16 cellular contexts compared by ENCODE assay signal in the genomic region with DNA sequence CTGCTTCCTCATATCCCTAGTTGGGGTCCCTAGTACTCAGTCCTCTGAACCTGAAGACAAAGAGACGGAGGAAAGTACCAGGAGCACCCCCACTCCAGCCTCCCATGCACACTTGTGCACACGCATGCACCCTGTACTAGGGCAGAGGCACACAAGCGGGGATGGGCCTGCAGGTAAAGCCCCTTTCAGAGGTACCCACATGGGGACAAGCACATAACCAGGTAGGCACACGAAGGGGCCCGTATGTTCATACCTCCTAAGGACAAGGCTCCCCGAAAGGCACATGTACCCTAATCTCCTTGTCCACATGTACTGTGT. TPM values are rescaled to one million over a fixed set of nuclear protein-coding genes. Genes with fewer than 3 reads are reported as not detected.
DNase-seq lines count a peak whose midpoint lies in the region; ATAC-seq, FAIRE-seq and TF ChIP-seq lines count a peak whose summit lies in the region.
"Had no signal": no experiment of that assay in that cellular context is flagged by ENCODE, and none has a peak within 500 bp of the region (broad histone marks: within the 10 kb centered on the region; RNA-seq: fewer than 3 reads in every experiment).

No MANE protein-coding gene starts in this region.

- no peak overlapping the region for H3K4ac ChIP-seq in trophoblast cell (ENCODE audit: low read depth, low read length)

- no peak overlapping the region for H2BK5ac ChIP-seq in trophoblast cell (ENCODE audit: low read depth, low read length, poor library complexity)

- H3K27me3 Mint-ChIP-seq in CD4-positive, alpha-beta memory T cell: peaks cover 31 to 48% of the 10 kb centered on the region in 2 donors
- peaks cover 38 to 45% of the 10 kb centered on the region in 2 donors for H3K27me3 Mint-ChIP-seq in natural killer cell treated with Interleukin-12 subunit alpha and Interleukin-12 subunit beta and Interleukin-15 and Interleukin-18, amount 100 ng/mL, for 72 hours

- peaks cover 7% of the 10 kb centered on the region for H3K4me1 ChIP-seq in CD4-positive, alpha-beta memory T cell (ENCODE audit: insufficient read depth, low read length)
- H3K4me1 ChIP-seq in HUES64 (ENCODE audit: insufficient read depth, low read length) (peaks cover 13% of the 10 kb centered on the region), K562 (replicated peaks in 1 of 2; ENCODE audit: control insufficient read depth in 2 of 2, insufficient read depth in 2 of 2, low read length in 2 of 2) (peaks cover 0 to 30% of the 10 kb centered on the region in 2 experiments; a peak in 2 of 5 replicates), trophoblast cell (ENCODE audit: control insufficient read depth in 1 of 2, insufficient read depth in 2 of 2, low read length in 2 of 2) (no peaks in the 10 kb centered on the region)

- H2AFZ ChIP-seq in K562 (ENCODE audit: low read depth, low read length) (no peak overlapping the region), trophoblast cell (ENCODE audit: insufficient read depth, low read length, poor library complexity) (no peak overlapping the region)
- H2AFZ ChIP-seq: GM23248 had no signal

- no peak overlapping the region for H4K8ac ChIP-seq in trophoblast cell (ENCODE audit: low read depth, low read length)

- no TSS peak for BruUV-seq in K562 (replicated peaks; lab: Mats Ljungman, UMichigan)

- H3K18ac ChIP-seq in trophoblast cell (ENCODE audit: low read length): no peak overlapping the region

- no peak overlapping the region for H3K4me3 ChIP-seq in CD4-positive, alpha-beta memory T cell (ENCODE audit: low read length in 2 of 2)
- H3K4me3 ChIP-seq in HUES64 (ENCODE audit: low read length) (peak overlapping the region; percentile 33; the same call in 1 of the 2 replicates), K562 (no peak overlapping the region), trophoblast cell (ENCODE audit: low read depth, low read length) (no peak overlapping the region)
- H3K4me3 ChIP-seq: GM23248 had no signal

- no peaks in the 10 kb centered on the region for H3K9me3 ChIP-seq in CD4-positive, alpha-beta memory T cell (ENCODE audit: control insufficient read depth in 1 of 2, low read length in 2 of 2)
- H3K9me3 ChIP-seq in HUES64 (ENCODE audit: insufficient read depth, low read depth, low read length) (no peaks in the 10 kb centered on the region), K562 (replicated peaks; ENCODE audit: control insufficient read depth, insufficient read depth, low read depth, low read length) (no peaks in the 10 kb centered on the region), trophoblast cell (ENCODE audit: insufficient read depth, low read depth, low read length) (no peaks in the 10 kb centered on the region)
- H3K9me3 ChIP-seq: gastroesophageal sphincter, tibial artery had no signal

- no peak for DNase-seq in CD4-positive, alpha-beta memory T cell
- DNase-seq in K562 (ENCODE audit: extremely low read depth in 1 of 4, low spot score in 3 of 4): no peak
- DNase-seq in natural killer cell treated with Interleukin-12 subunit alpha and Interleukin-12 subunit beta and Interleukin-15 and Interleukin-18, amount 100 ng/mL, for 72 hours (ENCODE audit: low spot score): no peak
- no peak for DNase-seq in GOT3 (lab: John Stamatoyannopoulos, UW)
- DNase-seq in NCI-H1105 treated with DMSO at 0.1 percent for 48 hours (lab: John Stamatoyannopoulos, UW): no peak
- no peak for DNase-seq in HUDEP-2 (lab: John Stamatoyannopoulos, UW; ENCODE audit: unreplicated experiment in 76 of 76)
- DNase-seq in trophoblast cell: no peak
- DNase-seq: brain microvascular endothelial cell; effector memory CD4-positive, alpha-beta T cell; GM23248; small intestine; T-helper 9 cell; tibial artery had no signal

- in situ Hi-C loops in K562 (cut with MboI): no loop called here

- POLR2A ChIA-PET in CD4-positive, alpha-beta memory T cell (lab: Charles Lee; ENCODE audit: partially characterized antibody): interaction anchor here (1.0 to 2.1 kb wide), 3 partner anchors 15 to 66 kb away, joined by 3 to 13 read pairs (median 6); a partner anchor contains a TSS
- POLR2A ChIA-PET in K562 (lab: Yijun Ruan, JAX): interaction anchor here (0.7 to 4.7 kb wide), 2 partner anchors 24 to 61 kb away, joined by 3 to 24 read pairs; a partner anchor contains a TSS

- no peak overlapping the region for H2BK12ac ChIP-seq in trophoblast cell (ENCODE audit: low read length)

- H2AK5ac ChIP-seq in trophoblast cell (ENCODE audit: low read length): no peak overlapping the region

- H4K12ac ChIP-seq in trophoblast cell (ENCODE audit: low read depth, low read length): no peak overlapping the region

- FAIRE-seq in K562 (lab: Jason Lieb, UNC): no peak
- FAIRE-seq: small intestine had no signal

- no peak overlapping the region for H3K14ac ChIP-seq in trophoblast cell (ENCODE audit: low read length)

- no peaks in the 10 kb centered on the region for H3K79me1 ChIP-seq in trophoblast cell (ENCODE audit: low read length)

- H3K4me2 ChIP-seq in K562 (ENCODE audit: insufficient read depth, low read length) (no peak overlapping the region), trophoblast cell (ENCODE audit: low read length) (no peak overlapping the region)

- H3K9ac ChIP-seq in HUES64 (ENCODE audit: low read depth, low read length) (no peak overlapping the region), K562 (ENCODE audit: insufficient read depth in 1 of 2, low read depth in 2 of 2, low read length in 2 of 2) (no peak overlapping the region), trophoblast cell (ENCODE audit: low read length) (no peak overlapping the region)
- H3K9ac ChIP-seq: GM23248 had no signal

- H4K20me1 ChIP-seq in K562 (replicated peaks; ENCODE audit: control insufficient read depth, insufficient read depth, low read length): peaks cover 6% of the 10 kb centered on the region; the same call in 1 of the 2 replicates

- peaks cover 0 to 5% of the 10 kb centered on the region in 2 donors for H3K36me3 Mint-ChIP-seq in CD4-positive, alpha-beta memory T cell
- no peaks in the 10 kb centered on the region for H3K36me3 Mint-ChIP-seq in natural killer cell treated with Interleukin-12 subunit alpha and Interleukin-12 subunit beta and Interleukin-15 and Interleukin-18, amount 100 ng/mL, for 72 hours

- peaks cover 33% of the 10 kb centered on the region for H3K27me3 ChIP-seq in CD4-positive, alpha-beta memory T cell (ENCODE audit: insufficient read depth, low read length)
- peaks cover 52% of the 10 kb centered on the region for H3K27me3 ChIP-seq in HUES64 (ENCODE audit: insufficient read depth, low read length)
- peaks cover 59 to 67% of the 10 kb centered on the region in 2 experiments for H3K27me3 ChIP-seq in K562 (ENCODE audit: control insufficient read depth in 2 of 2, insufficient read depth in 2 of 2, low read length in 2 of 2)
- H3K27me3 ChIP-seq in trophoblast cell (ENCODE audit: insufficient read depth, low read length): peaks cover 29% of the 10 kb centered on the region

- CTCF ChIA-PET in CD4-positive, alpha-beta memory T cell (lab: Charles Lee; ENCODE audit: partially characterized antibody): interaction anchor here (8.3 kb wide), 1 partner anchor 17 kb away, joined by 82 read pairs; a partner anchor contains a TSS
- CTCF ChIA-PET in K562 (lab: Yijun Ruan, JAX; ENCODE audit: low intra/inter-chr PET ratio): no interaction called here

- H3K27ac ChIP-seq in CD4-positive, alpha-beta memory T cell (ENCODE audit: low read depth, low read length): no peak overlapping the region
- H3K27ac ChIP-seq in HUES64 (ENCODE audit: low read depth, low read length) (no peak overlapping the region), K562 (ENCODE audit: extremely low read depth, low read depth, low read length) (no peak overlapping the region), trophoblast cell (ENCODE audit: low read depth, low read length) (no peak overlapping the region)
- H3K27ac ChIP-seq: brain microvascular endothelial cell, gastroesophageal sphincter, GM23248, tibial artery had no signal

- H3K27ac Mint-ChIP-seq in CD4-positive, alpha-beta memory T cell: peak overlapping the region in 2 of 7 donors; percentile 35 to 74
- no peak overlapping the region for H3K27ac Mint-ChIP-seq in natural killer cell treated with Interleukin-12 subunit alpha and Interleukin-12 subunit beta and Interleukin-15 and Interleukin-18, amount 100 ng/mL, for 72 hours

- intact Hi-C loops in CD4-positive, alpha-beta memory T cell (cut with micrococcal nuclease): no loop called here
- intact Hi-C loops in K562 (cut with micrococcal nuclease): no loop called here

- H3K4me1 Mint-ChIP-seq in CD4-positive, alpha-beta memory T cell: peaks cover 0 to 17% (median 7%) of the 10 kb centered on the region in 4 donors
- peaks cover 10 to 23% of the 10 kb centered on the region in 2 donors for H3K4me1 Mint-ChIP-seq in natural killer cell treated with Interleukin-12 subunit alpha and Interleukin-12 subunit beta and Interleukin-15 and Interleukin-18, amount 100 ng/mL, for 72 hours (ENCODE audit: low read depth in 2 of 2)

- ATAC-seq in K562: no peak
- no peak for ATAC-seq in natural killer cell treated with Interleukin-12 subunit alpha and Interleukin-12 subunit beta and Interleukin-15 and Interleukin-18, amount 100 ng/mL, for 72 hours

- H3K79me2 ChIP-seq in K562 (ENCODE audit: control insufficient read depth, insufficient read depth, low read length) (no peaks in the 10 kb centered on the region), trophoblast cell (ENCODE audit: control insufficient read depth, insufficient read depth, low read length, poor library complexity) (no peaks in the 10 kb centered on the region)

- H3K9me1 ChIP-seq in K562 (ENCODE audit: control insufficient read depth, insufficient read depth, low read length): no peaks in the 10 kb centered on the region

- H3K36me3 ChIP-seq in CD4-positive, alpha-beta memory T cell (ENCODE audit: insufficient read depth, low read length): no peaks in the 10 kb centered on the region
- H3K36me3 ChIP-seq in HUES64 (ENCODE audit: insufficient read depth, low read length) (no peaks in the 10 kb centered on the region), K562 (ENCODE audit: control insufficient read depth, insufficient read depth, low read length) (no peaks in the 10 kb centered on the region), trophoblast cell (ENCODE audit: control insufficient read depth in 1 of 2, insufficient read depth in 2 of 2, low read length in 2 of 2) (no peaks in the 10 kb centered on the region)
- H3K36me3 ChIP-seq: brain microvascular endothelial cell, gastroesophageal sphincter, tibial artery had no signal

- H3K4me3 Mint-ChIP-seq in CD4-positive, alpha-beta memory T cell: peak overlapping the region; percentile 35 to 79 (median 76)
- peak overlapping the region; percentile 30 for H3K4me3 Mint-ChIP-seq in natural killer cell treated with Interleukin-12 subunit alpha and Interleukin-12 subunit beta and Interleukin-15 and Interleukin-18, amount 100 ng/mL, for 72 hours

- TF ChIP-seq CTCF in K562 (IDR thresholded peaks at IDR 0.05 in 2 of 3, conservative IDR thresholded peaks at IDR 0.05 in 1 of 3; ENCODE audit: insufficient read depth in 2 of 3, low read depth in 1 of 3, low read length in 3 of 3): no peak

- H3K23ac ChIP-seq in trophoblast cell (ENCODE audit: low read length): no peak overlapping the region

- no peak for TF ChIP-seq EP300 in K562 (IDR thresholded peaks at IDR 0.05; ENCODE audit: low read length)

- TF ChIP-seq POLR2A in K562 (conservative IDR thresholded peaks at IDR 0.05): no peak

- H4K91ac ChIP-seq in trophoblast cell (ENCODE audit: low read depth, low read length): no peak overlapping the region

- peaks cover 0 to 2% (median 0%) of the 10 kb centered on the region in 8 donors for H3K9me3 Mint-ChIP-seq in CD4-positive, alpha-beta memory T cell
- no peaks in the 10 kb centered on the region for H3K9me3 Mint-ChIP-seq in natural killer cell treated with Interleukin-12 subunit alpha and Interleukin-12 subunit beta and Interleukin-15 and Interleukin-18, amount 100 ng/mL, for 72 hours

- WGBS in HUES64: 84% methylated on average over 6 of the region's 6 CpGs
- WGBS in K562 (ENCODE audit: insufficient coverage, low coverage, missing lambda C conversion rate): 18% methylated on average over 6 of the region's 6 CpGs
- WGBS in trophoblast cell (ENCODE audit: extremely low coverage, insufficient coverage, insufficient read length): no CpG with 5 or more reads among the region's 6 CpGs

- no peak overlapping the region for H2BK120ac ChIP-seq in trophoblast cell (ENCODE audit: insufficient read depth, low read length, poor library complexity)

- no peak for TF ChIP-seq RAD21 in K562 (CRISPR knock-in tag; conservative IDR thresholded peaks at IDR 0.05 in 1 of 2, IDR thresholded peaks at IDR 0.05 in 1 of 2)

RNA-seq across cellular contexts. Expression of a gene that starts 1.1 kb away (rescaled TPM):
- total RNA-seq in CD4-positive, alpha-beta memory T cell: not detected
- not detected for polyA plus RNA-seq in CD4-positive, alpha-beta memory T cell
- polyA plus RNA-seq in HUES64 (2013, experiment 1 of 2): 3.4 TPM
- polyA plus RNA-seq in HUES64 (2013, experiment 2 of 2): 3.6 TPM
- total RNA-seq in K562 (2011; cell fraction: chromatin; rRNA removed; ENCODE audit: low replicate concordance): 0.30 TPM in 1 of 2 replicates, not detected in the other
- total RNA-seq in K562 (2011; cell fraction: nucleolus; rRNA removed): under 0.01 and 0.26 TPM in 2 replicates
- total RNA-seq in K562 (2011; cell fraction: nucleoplasm; rRNA removed): not detected in 2 replicates
- not detected in 2 replicates for total RNA-seq in K562 (2014; rRNA removed)
- not detected in 2 replicates for total RNA-seq in K562 (2014; rRNA removed; fragmentation: Illumina TruSeq; extraction: Trizol)
- not detected in 2 replicates for total RNA-seq in K562 (2015; rRNA removed; fragmentation: Illumina TruSeq; extraction: Trizol)
- total RNA-seq in K562 (2021): not detected in 2 replicates
- polyA plus RNA-seq in K562 (2011; rRNA removed): not detected in 2 replicates
- 0.01 TPM in 1 of 2 replicates, not detected in the other for polyA plus RNA-seq in K562 (2011; cell fraction: cytosol; rRNA removed)
- 0.04 TPM in 1 of 2 replicates, not detected in the other for polyA plus RNA-seq in K562 (2011; cell fraction: nucleus; rRNA removed)
- 0.34 and 0.36 TPM in 2 replicates for polyA plus RNA-seq in K562 (2012)
- polyA plus RNA-seq in K562 (2014; fragmentation: Illumina TruSeq; extraction: Trizol): not detected in 2 replicates
- not detected for polyA plus RNA-seq in K562 (2014; fragmentation: Nextera tagmentation; extraction: Ambion mirVana)
- polyA plus RNA-seq in K562 (2014; rRNA removed): not detected in 2 replicates
- 0.09 TPM in 1 of 2 replicates, not detected in the other for polyA minus RNA-seq in K562 (2011; rRNA and poly(A)+ RNA removed)
- polyA minus RNA-seq in K562 (2011; cell fraction: cytosol; rRNA and poly(A)+ RNA removed): not detected in 2 replicates
- polyA minus RNA-seq in K562 (2011; cell fraction: nucleus; rRNA and poly(A)+ RNA removed): not detected in 2 replicates
- not detected for total RNA-seq in natural killer cell treated with Interleukin-12 subunit alpha and Interleukin-12 subunit beta and Interleukin-15 and Interleukin-18, amount 100 ng/mL, for 72 hours
- polyA plus RNA-seq in trophoblast cell (2013): 0.01 TPM in 2 replicates
- total RNA-seq: GM23248, HT1080 had no signal
- polyA plus RNA-seq: GM23248 had no signal

RNA-seq across cellular contexts. Expression of a gene that starts 6.0 kb away (rescaled TPM):
- total RNA-seq in CD4-positive, alpha-beta memory T cell: 10 to 100 TPM; 12.7 to 15.0 TPM
- 1 to 10 TPM; 8.0 to 8.3 TPM for polyA plus RNA-seq in CD4-positive, alpha-beta memory T cell
- polyA plus RNA-seq in HUES64 (2013, experiment 1 of 2): 8.9 TPM
- polyA plus RNA-seq in HUES64 (2013, experiment 2 of 2): 10.3 TPM
- total RNA-seq in K562 (2011; cell fraction: chromatin; rRNA removed; ENCODE audit: low replicate concordance): 10.6 and 17.8 TPM in 2 replicates
- 11.2 and 14.0 TPM in 2 replicates for total RNA-seq in K562 (2011; cell fraction: nucleolus; rRNA removed)
- total RNA-seq in K562 (2011; cell fraction: nucleoplasm; rRNA removed): 7.4 and 8.2 TPM in 2 replicates
- 15.7 TPM in 2 replicates for total RNA-seq in K562 (2014; rRNA removed)
- total RNA-seq in K562 (2014; rRNA removed; fragmentation: Illumina TruSeq; extraction: Trizol): 11.6 and 11.7 TPM in 2 replicates
- total RNA-seq in K562 (2015; rRNA removed; fragmentation: Illumina TruSeq; extraction: Trizol): 14.2 and 14.6 TPM in 2 replicates
- 14.0 and 16.4 TPM in 2 replicates for total RNA-seq in K562 (2021)
- 11.9 and 12.3 TPM in 2 replicates for polyA plus RNA-seq in K562 (2011; rRNA removed)
- polyA plus RNA-seq in K562 (2011; cell fraction: cytosol; rRNA removed): 10.4 and 28.2 TPM in 2 replicates
- 9.7 and 14.7 TPM in 2 replicates for polyA plus RNA-seq in K562 (2011; cell fraction: nucleus; rRNA removed)
- 11.2 and 13.6 TPM in 2 replicates for polyA plus RNA-seq in K562 (2012)
- polyA plus RNA-seq in K562 (2014; fragmentation: Illumina TruSeq; extraction: Trizol): 10.0 and 12.3 TPM in 2 replicates
- 1 to 10 TPM; 2.1 to 2.9 TPM for polyA plus RNA-seq in K562 (2014; fragmentation: Nextera tagmentation; extraction: Ambion mirVana)
- 10.2 and 11.6 TPM in 2 replicates for polyA plus RNA-seq in K562 (2014; rRNA removed)
- polyA minus RNA-seq in K562 (2011; rRNA and poly(A)+ RNA removed): 8.3 and 9.5 TPM in 2 replicates
- 9.4 and 10.1 TPM in 2 replicates for polyA minus RNA-seq in K562 (2011; cell fraction: cytosol; rRNA and poly(A)+ RNA removed)
- polyA minus RNA-seq in K562 (2011; cell fraction: nucleus; rRNA and poly(A)+ RNA removed): 12.0 and 12.9 TPM in 2 replicates
- total RNA-seq in natural killer cell treated with Interleukin-12 subunit alpha and Interleukin-12 subunit beta and Interleukin-15 and Interleukin-18, amount 100 ng/mL, for 72 hours: 10 to 100 TPM; 24.1 to 26.1 TPM
- 8.6 and 10.1 TPM in 2 replicates for polyA plus RNA-seq in trophoblast cell (2013)

RNA-seq across cellular contexts. Expression of a gene that starts 14.0 kb away (rescaled TPM):
- 10 to 100 TPM; 20.7 to 20.9 TPM for total RNA-seq in CD4-positive, alpha-beta memory T cell
- 10 to 100 TPM; 41.6 to 65.3 TPM for polyA plus RNA-seq in CD4-positive, alpha-beta memory T cell
- 30.4 TPM for polyA plus RNA-seq in HUES64 (2013, experiment 1 of 2)
- 35.2 TPM for polyA plus RNA-seq in HUES64 (2013, experiment 2 of 2)
- total RNA-seq in K562 (2011; cell fraction: chromatin; rRNA removed; ENCODE audit: low replicate concordance): 26.7 and 95.0 TPM in 2 replicates
- total RNA-seq in K562 (2011; cell fraction: nucleolus; rRNA removed): 138 and 143 TPM in 2 replicates
- 89.1 and 89.6 TPM in 2 replicates for total RNA-seq in K562 (2011; cell fraction: nucleoplasm; rRNA removed)
- 43.6 and 59.3 TPM in 2 replicates for total RNA-seq in K562 (2014; rRNA removed)
- total RNA-seq in K562 (2014; rRNA removed; fragmentation: Illumina TruSeq; extraction: Trizol): 31.1 and 38.8 TPM in 2 replicates
- 46.0 and 47.1 TPM in 2 replicates for total RNA-seq in K562 (2015; rRNA removed; fragmentation: Illumina TruSeq; extraction: Trizol)
- 53.1 and 54.3 TPM in 2 replicates for total RNA-seq in K562 (2021)
- 50.8 and 53.9 TPM in 2 replicates for polyA plus RNA-seq in K562 (2011; rRNA removed)
- polyA plus RNA-seq in K562 (2011; cell fraction: cytosol; rRNA removed): 78.9 and 125 TPM in 2 replicates
- 67.9 and 76.7 TPM in 2 replicates for polyA plus RNA-seq in K562 (2011; cell fraction: nucleus; rRNA removed)
- 57.9 and 70.2 TPM in 2 replicates for polyA plus RNA-seq in K562 (2012)
- 57.6 and 58.9 TPM in 2 replicates for polyA plus RNA-seq in K562 (2014; fragmentation: Illumina TruSeq; extraction: Trizol)
- 10 to 100 TPM; 14.5 to 19.2 TPM for polyA plus RNA-seq in K562 (2014; fragmentation: Nextera tagmentation; extraction: Ambion mirVana)
- polyA plus RNA-seq in K562 (2014; rRNA removed): 59.1 and 61.8 TPM in 2 replicates
- 23.7 and 34.2 TPM in 2 replicates for polyA minus RNA-seq in K562 (2011; rRNA and poly(A)+ RNA removed)
- 21.6 and 21.9 TPM in 2 replicates for polyA minus RNA-seq in K562 (2011; cell fraction: cytosol; rRNA and poly(A)+ RNA removed)
- 19.0 and 20.8 TPM in 2 replicates for polyA minus RNA-seq in K562 (2011; cell fraction: nucleus; rRNA and poly(A)+ RNA removed)
- total RNA-seq in natural killer cell treated with Interleukin-12 subunit alpha and Interleukin-12 subunit beta and Interleukin-15 and Interleukin-18, amount 100 ng/mL, for 72 hours: 10 to 100 TPM; 34.6 to 39.4 TPM
- 48.9 and 52.5 TPM in 2 replicates for polyA plus RNA-seq in trophoblast cell (2013)

RNA-seq across cellular contexts. Expression of a gene that starts 24.5 kb away (rescaled TPM):
- total RNA-seq in CD4-positive, alpha-beta memory T cell: 100 to 1,000 TPM; 303 to 324 TPM
- 100 to 1,000 TPM; 384 to 432 TPM for polyA plus RNA-seq in CD4-positive, alpha-beta memory T cell
- polyA plus RNA-seq in HUES64 (2013, experiment 1 of 2): 1,640 TPM
- 1,626 TPM for polyA plus RNA-seq in HUES64 (2013, experiment 2 of 2)
- total RNA-seq in K562 (2011; cell fraction: chromatin; rRNA removed; ENCODE audit: low replicate concordance): 266 and 322 TPM in 2 replicates
- 268 and 275 TPM in 2 replicates for total RNA-seq in K562 (2011; cell fraction: nucleolus; rRNA removed)
- total RNA-seq in K562 (2011; cell fraction: nucleoplasm; rRNA removed): 328 and 337 TPM in 2 replicates
- 2,052 and 2,390 TPM in 2 replicates for total RNA-seq in K562 (2014; rRNA removed)
- total RNA-seq in K562 (2014; rRNA removed; fragmentation: Illumina TruSeq; extraction: Trizol): 2,633 and 2,824 TPM in 2 replicates
- total RNA-seq in K562 (2015; rRNA removed; fragmentation: Illumina TruSeq; extraction: Trizol): 2,220 and 2,262 TPM in 2 replicates
- total RNA-seq in K562 (2021): 2,162 and 2,174 TPM in 2 replicates
- polyA plus RNA-seq in K562 (2011; rRNA removed): 2,356 and 2,496 TPM in 2 replicates
- 1,126 and 1,804 TPM in 2 replicates for polyA plus RNA-seq in K562 (2011; cell fraction: cytosol; rRNA removed)
- 568 and 703 TPM in 2 replicates for polyA plus RNA-seq in K562 (2011; cell fraction: nucleus; rRNA removed)
- polyA plus RNA-seq in K562 (2012): 1,146 and 2,065 TPM in 2 replicates
- 3,149 and 3,358 TPM in 2 replicates for polyA plus RNA-seq in K562 (2014; fragmentation: Illumina TruSeq; extraction: Trizol)
- polyA plus RNA-seq in K562 (2014; fragmentation: Nextera tagmentation; extraction: Ambion mirVana): 1,000 to 10,000 TPM; 1,975 to 2,865 TPM
- polyA plus RNA-seq in K562 (2014; rRNA removed): 1,691 and 1,780 TPM in 2 replicates
- polyA minus RNA-seq in K562 (2011; rRNA and poly(A)+ RNA removed): 2,497 and 2,549 TPM in 2 replicates
- 1,081 and 1,374 TPM in 2 replicates for polyA minus RNA-seq in K562 (2011; cell fraction: cytosol; rRNA and poly(A)+ RNA removed)
- 111 and 287 TPM in 2 replicates for polyA minus RNA-seq in K562 (2011; cell fraction: nucleus; rRNA and poly(A)+ RNA removed)
- total RNA-seq in natural killer cell treated with Interleukin-12 subunit alpha and Interleukin-12 subunit beta and Interleukin-15 and Interleukin-18, amount 100 ng/mL, for 72 hours: 1,000 to 10,000 TPM; 1,035 to 1,696 TPM
- 916 and 940 TPM in 2 replicates for polyA plus RNA-seq in trophoblast cell (2013)

RNA-seq across cellular contexts. Expression of a gene that starts 41.8 kb away (rescaled TPM):
- total RNA-seq in CD4-positive, alpha-beta memory T cell: 10 to 100 TPM; 23.7 to 25.6 TPM
- 10 to 100 TPM in 1 of 2 donors, 1 to 10 TPM in 1; 4.2 to 10.1 TPM for polyA plus RNA-seq in CD4-positive, alpha-beta memory T cell
- polyA plus RNA-seq in HUES64 (2013, experiment 1 of 2): 11.2 TPM
- polyA plus RNA-seq in HUES64 (2013, experiment 2 of 2): 11.9 TPM
- 36.2 and 99.3 TPM in 2 replicates for total RNA-seq in K562 (2011; cell fraction: chromatin; rRNA removed; ENCODE audit: low replicate concordance)
- 53.7 and 56.5 TPM in 2 replicates for total RNA-seq in K562 (2011; cell fraction: nucleolus; rRNA removed)
- total RNA-seq in K562 (2011; cell fraction: nucleoplasm; rRNA removed): 43.9 and 45.0 TPM in 2 replicates
- total RNA-seq in K562 (2014; rRNA removed) (30.5 and 34.6 TPM in 2 replicates), K562 (2014; rRNA removed; fragmentation: Illumina TruSeq; extraction: Trizol) (9.3 and 12.9 TPM in 2 replicates), K562 (2015; rRNA removed; fragmentation: Illumina TruSeq; extraction: Trizol) (23.6 and 24.6 TPM in 2 replicates), K562 (2021) (31.8 and 34.0 TPM in 2 replicates)
- polyA plus RNA-seq in K562 (2011; rRNA removed) (11.4 and 11.6 TPM in 2 replicates), K562 (2014; fragmentation: Illumina TruSeq; extraction: Trizol) (18.3 and 23.7 TPM in 2 replicates), K562 (2014; fragmentation: Nextera tagmentation; extraction: Ambion mirVana) (1 to 10 TPM in 1 of 2 experiments, under 1 TPM in 1; 0.97 to 1.0 TPM), K562 (2014; rRNA removed) (21.9 and 24.4 TPM in 2 replicates)
- polyA plus RNA-seq in K562 (2011; cell fraction: cytosol; rRNA removed): 9.5 and 18.3 TPM in 2 replicates
- 24.7 and 40.8 TPM in 2 replicates for polyA plus RNA-seq in K562 (2011; cell fraction: nucleus; rRNA removed)
- polyA plus RNA-seq in K562 (2012): 16.8 and 19.6 TPM in 2 replicates
- polyA minus RNA-seq in K562 (2011; rRNA and poly(A)+ RNA removed): 14.8 and 19.6 TPM in 2 replicates
- 13.1 and 15.3 TPM in 2 replicates for polyA minus RNA-seq in K562 (2011; cell fraction: cytosol; rRNA and poly(A)+ RNA removed)
- polyA minus RNA-seq in K562 (2011; cell fraction: nucleus; rRNA and poly(A)+ RNA removed): 33.1 and 37.5 TPM in 2 replicates
- total RNA-seq in natural killer cell treated with Interleukin-12 subunit alpha and Interleukin-12 subunit beta and Interleukin-15 and Interleukin-18, amount 100 ng/mL, for 72 hours: 10 to 100 TPM; 19.3 to 32.6 TPM
- polyA plus RNA-seq in trophoblast cell (2013): 7.1 and 7.3 TPM in 2 replicates
